Comparison of ENCODE assay signal across 18 cellular contexts in the genomic region with DNA sequence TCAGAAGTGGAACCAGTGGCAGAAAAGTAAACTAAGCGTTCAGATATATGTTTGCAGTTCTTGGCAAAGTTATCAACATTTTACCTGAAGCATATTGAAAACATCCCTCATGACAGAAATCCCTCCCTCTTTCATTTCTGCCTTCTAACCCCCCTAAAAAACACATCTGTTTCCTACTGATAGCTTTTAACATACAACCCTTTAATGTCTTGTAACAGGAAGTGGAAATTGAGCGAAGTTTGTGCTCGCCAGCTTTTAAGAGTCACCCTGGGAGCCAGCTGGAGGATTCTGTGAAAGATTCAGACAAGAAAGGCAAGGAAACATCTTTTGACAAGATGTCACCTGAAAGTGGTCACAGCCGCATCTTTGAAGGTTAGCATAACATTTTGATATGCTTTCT.
A peak's percentile ranks its signal among the peaks of the same experiment; 100 is the strongest.
DNase-seq lines count a peak whose midpoint lies in the region; ATAC-seq and TF ChIP-seq lines count a peak whose summit lies in the region.
"Had no signal": no experiment of that assay in that cellular context is flagged by ENCODE, and none has a peak within 500 bp of the region (broad histone marks: within the 10 kb centered on the region; RNA-seq: fewer than 3 reads in every experiment).

No MANE protein-coding gene starts in this region.

- POLR2A ChIA-PET in activated CD8-positive, alpha-beta T cell treated with anti-CD3 and anti-CD28 coated beads for 36 hours (lab: Charles Lee), result no interaction called here
- POLR2A ChIA-PET in activated CD8-positive, alpha-beta T cell treated with anti-CD3 and anti-CD28 coated beads, Interleukin-2, amount 10 ng/mL, durations not matched to agents 7 days and 5 days (lab: Charles Lee), result no interaction called here

- no peaks in the 10 kb centered on the region for H3K36me3 ChIP-seq in RWPE2 (ENCODE audit: low read depth)
- H3K36me3 ChIP-seq: adrenal gland, ovary had no signal

- H3K4me1 ChIP-seq in RWPE2 (ENCODE audit: insufficient read depth, poor library complexity, severe bottlenecking), result peaks cover 42% of the 10 kb centered on the region
- H3K4me1 ChIP-seq: adrenal gland had no signal

- no peaks in the 10 kb centered on the region for H3K36me3 Mint-ChIP-seq in activated CD8-positive, alpha-beta T cell treated with anti-CD3 and anti-CD28 coated beads for 36 hours (ENCODE audit: low read depth)
- H3K36me3 Mint-ChIP-seq in activated CD8-positive, alpha-beta T cell treated with anti-CD3 and anti-CD28 coated beads, Interleukin-2, amount 10 ng/mL, durations not matched to agents 7 days and 5 days (ENCODE audit: low read depth), result no peaks in the 10 kb centered on the region
- H3K36me3 Mint-ChIP-seq: activated CD4-positive, alpha-beta memory T cell treated with anti-CD3 and anti-CD28 coated beads for 36 hours; stimulated activated naive B cell treated with anti-CD40 and anti-IgM and Interleukin-4, amounts not matched to agents 10 μg/mL and 1 μg/mL and 100 μg/mL, for 72 hours had no signal

- no peak overlapping the region for H3K4me3 Mint-ChIP-seq in activated CD8-positive, alpha-beta T cell treated with anti-CD3 and anti-CD28 coated beads for 36 hours
- H3K4me3 Mint-ChIP-seq in activated CD8-positive, alpha-beta T cell treated with anti-CD3 and anti-CD28 coated beads, Interleukin-2, amount 10 ng/mL, durations not matched to agents 7 days and 5 days, result no peak overlapping the region
- H3K4me3 Mint-ChIP-seq: activated CD4-positive, alpha-beta memory T cell treated with anti-CD3 and anti-CD28 coated beads for 36 hours; stimulated activated naive B cell treated with anti-CD40 and anti-IgM and Interleukin-4, amounts not matched to agents 10 μg/mL and 1 μg/mL and 100 μg/mL, for 72 hours had no signal

- peak; percentile 5 for DNase-seq in activated CD8-positive, alpha-beta T cell treated with anti-CD3 and anti-CD28 coated beads for 36 hours
- DNase-seq in activated CD8-positive, alpha-beta T cell treated with anti-CD3 and anti-CD28 coated beads, Interleukin-2, amount 10 ng/mL, durations not matched to agents 7 days and 5 days, result no peak
- no peak for DNase-seq in RWPE2 (ENCODE audit: low spot score)
- DNase-seq in foreskin fibroblast, result peak; percentile 38 to 63
- no peak for DNase-seq in AG08395 (ENCODE audit: low spot score)
- no peak for DNase-seq in SW 1271 (lab: John Stamatoyannopoulos, UW)
- no peak for DNase-seq in lower leg skin (ENCODE audit: low spot score in 2 of 2)
- DNase-seq: activated CD4-positive, alpha-beta memory T cell treated with anti-CD3 and anti-CD28 coated beads for 36 hours; adrenal gland; glutamatergic neuron; NCI-H1436 treated with DMSO at 0.1 percent for 48 hours; NCI-H2227 treated with DMSO at 0.1 percent for 48 hours; ovary; SHP77; stimulated activated naive B cell treated with anti-CD40 and anti-IgM and Interleukin-4, amounts not matched to agents 10 μg/mL and 1 μg/mL and 100 μg/mL, for 72 hours; T1000; trophoblast cell had no signal

- peaks cover 6% of the 10 kb centered on the region for H3K4me1 Mint-ChIP-seq in activated CD8-positive, alpha-beta T cell treated with anti-CD3 and anti-CD28 coated beads for 36 hours (ENCODE audit: low read depth)
- H3K4me1 Mint-ChIP-seq in activated CD8-positive, alpha-beta T cell treated with anti-CD3 and anti-CD28 coated beads, Interleukin-2, amount 10 ng/mL, durations not matched to agents 7 days and 5 days (ENCODE audit: low read depth), result no peaks in the 10 kb centered on the region
- H3K4me1 Mint-ChIP-seq: stimulated activated naive B cell treated with anti-CD40 and anti-IgM and Interleukin-4, amounts not matched to agents 10 μg/mL and 1 μg/mL and 100 μg/mL, for 72 hours had no signal

- peak overlapping the region; percentile 93 for H3K27ac ChIP-seq in RWPE2 (ENCODE audit: poor library complexity, severe bottlenecking)
- H3K27ac ChIP-seq: adrenal gland, ovary had no signal

- no peaks in the 10 kb centered on the region for H3K9me3 ChIP-seq in RWPE2 (ENCODE audit: severe bottlenecking)
- H3K9me3 ChIP-seq: adrenal gland, ovary had no signal

- H3K27ac Mint-ChIP-seq in activated CD8-positive, alpha-beta T cell treated with anti-CD3 and anti-CD28 coated beads for 36 hours, result no peak overlapping the region
- H3K27ac Mint-ChIP-seq in activated CD8-positive, alpha-beta T cell treated with anti-CD3 and anti-CD28 coated beads, Interleukin-2, amount 10 ng/mL, durations not matched to agents 7 days and 5 days, result no peak overlapping the region
- H3K27ac Mint-ChIP-seq: activated CD4-positive, alpha-beta memory T cell treated with anti-CD3 and anti-CD28 coated beads for 36 hours; stimulated activated naive B cell treated with anti-CD40 and anti-IgM and Interleukin-4, amounts not matched to agents 10 μg/mL and 1 μg/mL and 100 μg/mL, for 72 hours had no signal

- no peaks in the 10 kb centered on the region for H3K9me3 Mint-ChIP-seq in activated CD8-positive, alpha-beta T cell treated with anti-CD3 and anti-CD28 coated beads for 36 hours
- H3K9me3 Mint-ChIP-seq in activated CD8-positive, alpha-beta T cell treated with anti-CD3 and anti-CD28 coated beads, Interleukin-2, amount 10 ng/mL, durations not matched to agents 7 days and 5 days (ENCODE audit: insufficient read depth), result no peaks in the 10 kb centered on the region
- H3K9me3 Mint-ChIP-seq: activated CD4-positive, alpha-beta memory T cell treated with anti-CD3 and anti-CD28 coated beads for 36 hours; stimulated activated naive B cell treated with anti-CD40 and anti-IgM and Interleukin-4, amounts not matched to agents 10 μg/mL and 1 μg/mL and 100 μg/mL, for 72 hours had no signal

- no peaks in the 10 kb centered on the region for H3K27me3 Mint-ChIP-seq in activated CD8-positive, alpha-beta T cell treated with anti-CD3 and anti-CD28 coated beads for 36 hours
- H3K27me3 Mint-ChIP-seq in activated CD8-positive, alpha-beta T cell treated with anti-CD3 and anti-CD28 coated beads, Interleukin-2, amount 10 ng/mL, durations not matched to agents 7 days and 5 days (ENCODE audit: low read depth), result no peaks in the 10 kb centered on the region
- H3K27me3 Mint-ChIP-seq: activated CD4-positive, alpha-beta memory T cell treated with anti-CD3 and anti-CD28 coated beads for 36 hours; stimulated activated naive B cell treated with anti-CD40 and anti-IgM and Interleukin-4, amounts not matched to agents 10 μg/mL and 1 μg/mL and 100 μg/mL, for 72 hours had no signal

- intact Hi-C loops in activated CD8-positive, alpha-beta T cell treated with anti-CD3 and anti-CD28 coated beads for 36 hours (cut with micrococcal nuclease), result no loop called here
- intact Hi-C loops in lower leg skin (cut with DNase I; ENCODE audit: low total_unique reads), result no loop called here

- no peak for TF ChIP-seq POLR2A in lower leg skin (IDR thresholded peaks at IDR 0.05)

- 57 to 61% methylated on average over 4 of the region's 4 CpGs for WGBS in lower leg skin, 2 donors

- TF ChIP-seq CTCF in activated CD8-positive, alpha-beta T cell treated with anti-CD3 and anti-CD28 coated beads for 36 hours (IDR thresholded peaks at IDR 0.05), result no peak
- TF ChIP-seq CTCF in RWPE2 (IDR thresholded peaks at IDR 0.05; ENCODE audit: poor library complexity, severe bottlenecking) (no peak), foreskin fibroblast (IDR thresholded peaks at IDR 0.05; ENCODE audit: low read depth, low read length) (no peak), lower leg skin (IDR thresholded peaks at IDR 0.05) (no peak)

- H3K27me3 ChIP-seq in RWPE2 (ENCODE audit: insufficient read depth, poor library complexity, severe bottlenecking), result no peaks in the 10 kb centered on the region
- H3K27me3 ChIP-seq: adrenal gland, ovary had no signal

- H3K4me3 ChIP-seq in RWPE2 (ENCODE audit: severe bottlenecking) (no peak overlapping the region), foreskin fibroblast (ENCODE audit: low read depth in 1 of 2, low read length in 2 of 2) (no peak overlapping the region), lower leg skin (ENCODE audit: low read depth, poor library complexity, severe bottlenecking) (no peak overlapping the region)
- H3K4me3 ChIP-seq: adrenal gland, ovary had no signal

- no peak for ATAC-seq in activated CD8-positive, alpha-beta T cell treated with anti-CD3 and anti-CD28 coated beads for 36 hours
- no peak for ATAC-seq in activated CD8-positive, alpha-beta T cell treated with anti-CD3 and anti-CD28 coated beads, Interleukin-2, amount 10 ng/mL, durations not matched to agents 7 days and 5 days
- ATAC-seq in RWPE2 (ENCODE audit: low read depth) (no peak), HG02852 (IDR thresholded peaks at IDR 0.05; ENCODE audit: unreplicated experiment) (no peak)
- ATAC-seq: stimulated activated naive B cell treated with anti-CD40 and anti-IgM and Interleukin-4, amounts not matched to agents 10 μg/mL and 1 μg/mL and 100 μg/mL, for 72 hours had no signal

- CTCF ChIA-PET in activated CD8-positive, alpha-beta T cell treated with anti-CD3 and anti-CD28 coated beads for 36 hours (lab: Charles Lee), result no interaction called here
- CTCF ChIA-PET in activated CD8-positive, alpha-beta T cell treated with anti-CD3 and anti-CD28 coated beads, Interleukin-2, amount 10 ng/mL, durations not matched to agents 7 days and 5 days (lab: Charles Lee), result no interaction called here

Comparison
In these comparisons a context has a peak if more than half of its experiments do, and no peak if none do; other contexts are left out.
1. DNase-seq: peak in activated CD8-positive, alpha-beta T cell treated with anti-CD3 and anti-CD28 coated beads for 36 hours (single experiment) and foreskin fibroblast (2 of 2); none in activated CD8-positive, alpha-beta T cell treated with anti-CD3 and anti-CD28 coated beads, Interleukin-2, amount 10 ng/mL, durations not matched to agents 7 days and 5 days (single experiment), RWPE2 (single experiment), AG08395 (single experiment), SW 1271 (0 of 2) and lower leg skin (0 of 2).